ENCODE assay signal across 25 cellular contexts in genomic region chr6:103750603-103751002, GRCh38.
"Had no signal": no experiment of that assay in that cellular context is flagged by ENCODE, and none has a peak within 500 bp of the region (broad histone marks: within the 10 kb centered on the region; RNA-seq: fewer than 3 reads in every experiment).

No MANE protein-coding gene starts in this region.

- H3K9me3 ChIP-seq: esophagus muscularis mucosa, gastroesophageal sphincter, lower lobe of right lung, neutrophil, spleen, testis, tibial artery had no signal

- H3K4me1 ChIP-seq: colonic mucosa, esophagus muscularis mucosa, foreskin keratinocyte, gastroesophageal sphincter, heart right ventricle, lower lobe of right lung, parathyroid adenoma, spleen, testis, tibial artery had no signal

- H2AFZ ChIP-seq: parathyroid adenoma had no signal

- FAIRE-seq: endothelial cell of umbilical vein, keratinocyte, urothelium cell line had no signal

- H3K27ac ChIP-seq: colonic mucosa, esophagus muscularis mucosa, foreskin keratinocyte, gastroesophageal sphincter, heart right ventricle, lower lobe of right lung, neutrophil, parathyroid adenoma, skin epidermis, spleen, testis, tibial artery had no signal

- H3K4me3 ChIP-seq: colonic mucosa, esophagus muscularis mucosa, gastroesophageal sphincter, heart right ventricle, lower lobe of right lung, skin epidermis, spleen, testis, tibial artery had no signal

- H3K27me3 ChIP-seq: colonic mucosa, esophagus muscularis mucosa, foreskin keratinocyte, gastroesophageal sphincter, heart right ventricle, neutrophil, spleen, testis, tibial artery had no signal

- DNase-seq: colonic mucosa; effector memory CD4-positive, alpha-beta T cell; foreskin keratinocyte; heart right ventricle; hippocampal formation; left ventricle myocardium superior; lower lobe of right lung; naive thymus-derived CD8-positive, alpha-beta T cell; nephron progenitor cell; right cardiac atrium; spleen; stimulated activated CD4-positive, alpha-beta T cell treated with anti-CD3 and anti-CD28 coated beads, Interleukin-4, amount 100 ng/mL, for 4 hours; stimulated activated naive CD8-positive, alpha-beta T cell treated with anti-CD3 and anti-CD28 coated beads, Interleukin-15, Interleukin-2, amounts not matched to agents 100 U/mL and 50 U/mL, for 24 hours; substantia nigra; testis; tibial artery had no signal

- ATAC-seq: foreskin keratinocyte; gastroesophageal sphincter; heart right ventricle; left ventricle myocardium superior; lower lobe of right lung; naive thymus-derived CD8-positive, alpha-beta T cell; right cardiac atrium; stimulated activated memory B cell treated with anti-CD40 and anti-IgM and Interleukin-4, amounts not matched to agents 10 μg/mL and 1 μg/mL and 100 μg/mL, for 72 hours; stimulated activated naive CD8-positive, alpha-beta T cell treated with anti-CD3 and anti-CD28 coated beads, Interleukin-15, Interleukin-2, amounts not matched to agents 100 U/mL and 50 U/mL, for 24 hours had no signal

- H3K36me3 ChIP-seq: colonic mucosa, esophagus muscularis mucosa, gastroesophageal sphincter, heart right ventricle, lower lobe of right lung, neutrophil, spleen, tibial artery had no signal

- H3K9ac ChIP-seq: parathyroid adenoma had no signal

- H3K79me2 ChIP-seq: parathyroid adenoma had no signal
